ENCODE assay signal across 1 cellular context in the genomic region with DNA sequence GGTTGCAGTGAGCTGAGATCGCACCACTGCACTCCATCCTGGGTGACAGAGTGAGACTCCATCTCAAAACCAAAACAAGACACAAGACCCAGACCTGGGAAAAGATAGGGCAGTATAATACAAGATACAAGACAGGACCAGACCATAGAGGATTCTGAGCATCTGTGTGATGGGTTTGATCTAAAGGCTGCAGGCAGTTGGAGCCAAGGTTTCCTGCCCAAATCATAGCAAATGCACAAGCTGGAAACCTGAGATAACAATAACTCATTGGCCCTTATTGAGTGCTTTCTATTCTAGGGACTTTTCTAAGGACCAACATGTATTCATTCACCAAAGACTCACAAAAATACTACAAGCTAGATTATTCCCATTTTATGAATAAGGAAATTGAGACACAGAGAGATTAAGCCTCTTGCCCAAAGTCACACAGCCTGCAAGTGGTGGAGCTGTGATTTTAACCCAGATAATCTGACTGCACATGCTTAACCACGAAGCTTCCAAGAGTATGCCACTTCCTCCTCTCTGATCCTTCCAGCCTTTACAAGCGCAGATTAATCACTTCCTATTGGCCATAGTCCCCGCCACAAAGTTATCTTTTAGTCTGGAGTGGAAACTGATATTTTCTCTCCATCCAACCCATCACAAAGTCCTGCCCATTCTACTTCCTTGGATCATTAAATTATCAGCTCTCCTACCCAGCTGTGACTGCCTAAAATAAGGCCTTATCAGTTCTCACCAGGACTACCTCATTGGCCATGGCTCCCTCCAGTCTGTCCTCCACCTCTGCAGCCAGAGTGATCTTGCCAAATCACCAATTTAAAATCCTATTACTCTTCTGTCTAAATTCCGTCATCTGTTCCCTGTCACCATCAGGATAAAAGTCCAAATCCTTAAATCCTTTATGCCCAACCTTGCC.
TF ChIP-seq lines count a peak whose summit lies in the region.

No MANE protein-coding gene starts in this region.

TF ChIP-seq in K562, 482 proteins besides CTCF, POLR2A, EP300 and RAD21 (continued from another document and continues in another):
- TF ChIP-seq, protein P1, sequence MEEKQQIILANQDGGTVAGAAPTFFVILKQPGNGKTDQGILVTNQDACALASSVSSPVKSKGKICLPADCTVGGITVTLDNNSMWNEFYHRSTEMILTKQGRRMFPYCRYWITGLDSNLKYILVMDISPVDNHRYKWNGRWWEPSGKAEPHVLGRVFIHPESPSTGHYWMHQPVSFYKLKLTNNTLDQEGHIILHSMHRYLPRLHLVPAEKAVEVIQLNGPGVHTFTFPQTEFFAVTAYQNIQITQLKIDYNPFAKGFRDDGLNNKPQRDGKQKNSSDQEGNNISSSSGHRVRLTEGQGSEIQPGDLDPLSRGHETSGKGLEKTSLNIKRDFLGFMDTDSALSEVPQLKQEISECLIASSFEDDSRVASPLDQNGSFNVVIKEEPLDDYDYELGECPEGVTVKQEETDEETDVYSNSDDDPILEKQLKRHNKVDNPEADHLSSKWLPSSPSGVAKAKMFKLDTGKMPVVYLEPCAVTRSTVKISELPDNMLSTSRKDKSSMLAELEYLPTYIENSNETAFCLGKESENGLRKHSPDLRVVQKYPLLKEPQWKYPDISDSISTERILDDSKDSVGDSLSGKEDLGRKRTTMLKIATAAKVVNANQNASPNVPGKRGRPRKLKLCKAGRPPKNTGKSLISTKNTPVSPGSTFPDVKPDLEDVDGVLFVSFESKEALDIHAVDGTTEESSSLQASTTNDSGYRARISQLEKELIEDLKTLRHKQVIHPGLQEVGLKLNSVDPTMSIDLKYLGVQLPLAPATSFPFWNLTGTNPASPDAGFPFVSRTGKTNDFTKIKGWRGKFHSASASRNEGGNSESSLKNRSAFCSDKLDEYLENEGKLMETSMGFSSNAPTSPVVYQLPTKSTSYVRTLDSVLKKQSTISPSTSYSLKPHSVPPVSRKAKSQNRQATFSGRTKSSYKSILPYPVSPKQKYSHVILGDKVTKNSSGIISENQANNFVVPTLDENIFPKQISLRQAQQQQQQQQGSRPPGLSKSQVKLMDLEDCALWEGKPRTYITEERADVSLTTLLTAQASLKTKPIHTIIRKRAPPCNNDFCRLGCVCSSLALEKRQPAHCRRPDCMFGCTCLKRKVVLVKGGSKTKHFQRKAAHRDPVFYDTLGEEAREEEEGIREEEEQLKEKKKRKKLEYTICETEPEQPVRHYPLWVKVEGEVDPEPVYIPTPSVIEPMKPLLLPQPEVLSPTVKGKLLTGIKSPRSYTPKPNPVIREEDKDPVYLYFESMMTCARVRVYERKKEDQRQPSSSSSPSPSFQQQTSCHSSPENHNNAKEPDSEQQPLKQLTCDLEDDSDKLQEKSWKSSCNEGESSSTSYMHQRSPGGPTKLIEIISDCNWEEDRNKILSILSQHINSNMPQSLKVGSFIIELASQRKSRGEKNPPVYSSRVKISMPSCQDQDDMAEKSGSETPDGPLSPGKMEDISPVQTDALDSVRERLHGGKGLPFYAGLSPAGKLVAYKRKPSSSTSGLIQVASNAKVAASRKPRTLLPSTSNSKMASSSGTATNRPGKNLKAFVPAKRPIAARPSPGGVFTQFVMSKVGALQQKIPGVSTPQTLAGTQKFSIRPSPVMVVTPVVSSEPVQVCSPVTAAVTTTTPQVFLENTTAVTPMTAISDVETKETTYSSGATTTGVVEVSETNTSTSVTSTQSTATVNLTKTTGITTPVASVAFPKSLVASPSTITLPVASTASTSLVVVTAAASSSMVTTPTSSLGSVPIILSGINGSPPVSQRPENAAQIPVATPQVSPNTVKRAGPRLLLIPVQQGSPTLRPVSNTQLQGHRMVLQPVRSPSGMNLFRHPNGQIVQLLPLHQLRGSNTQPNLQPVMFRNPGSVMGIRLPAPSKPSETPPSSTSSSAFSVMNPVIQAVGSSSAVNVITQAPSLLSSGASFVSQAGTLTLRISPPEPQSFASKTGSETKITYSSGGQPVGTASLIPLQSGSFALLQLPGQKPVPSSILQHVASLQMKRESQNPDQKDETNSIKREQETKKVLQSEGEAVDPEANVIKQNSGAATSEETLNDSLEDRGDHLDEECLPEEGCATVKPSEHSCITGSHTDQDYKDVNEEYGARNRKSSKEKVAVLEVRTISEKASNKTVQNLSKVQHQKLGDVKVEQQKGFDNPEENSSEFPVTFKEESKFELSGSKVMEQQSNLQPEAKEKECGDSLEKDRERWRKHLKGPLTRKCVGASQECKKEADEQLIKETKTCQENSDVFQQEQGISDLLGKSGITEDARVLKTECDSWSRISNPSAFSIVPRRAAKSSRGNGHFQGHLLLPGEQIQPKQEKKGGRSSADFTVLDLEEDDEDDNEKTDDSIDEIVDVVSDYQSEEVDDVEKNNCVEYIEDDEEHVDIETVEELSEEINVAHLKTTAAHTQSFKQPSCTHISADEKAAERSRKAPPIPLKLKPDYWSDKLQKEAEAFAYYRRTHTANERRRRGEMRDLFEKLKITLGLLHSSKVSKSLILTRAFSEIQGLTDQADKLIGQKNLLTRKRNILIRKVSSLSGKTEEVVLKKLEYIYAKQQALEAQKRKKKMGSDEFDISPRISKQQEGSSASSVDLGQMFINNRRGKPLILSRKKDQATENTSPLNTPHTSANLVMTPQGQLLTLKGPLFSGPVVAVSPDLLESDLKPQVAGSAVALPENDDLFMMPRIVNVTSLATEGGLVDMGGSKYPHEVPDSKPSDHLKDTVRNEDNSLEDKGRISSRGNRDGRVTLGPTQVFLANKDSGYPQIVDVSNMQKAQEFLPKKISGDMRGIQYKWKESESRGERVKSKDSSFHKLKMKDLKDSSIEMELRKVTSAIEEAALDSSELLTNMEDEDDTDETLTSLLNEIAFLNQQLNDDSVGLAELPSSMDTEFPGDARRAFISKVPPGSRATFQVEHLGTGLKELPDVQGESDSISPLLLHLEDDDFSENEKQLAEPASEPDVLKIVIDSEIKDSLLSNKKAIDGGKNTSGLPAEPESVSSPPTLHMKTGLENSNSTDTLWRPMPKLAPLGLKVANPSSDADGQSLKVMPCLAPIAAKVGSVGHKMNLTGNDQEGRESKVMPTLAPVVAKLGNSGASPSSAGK (IDR thresholded peaks at IDR 0.05) = peak; percentile 57; the same call in 1 of the 2 replicates
- TF ChIP-seq STAT5A (IDR thresholded peaks at IDR 0.05; ENCODE audit: borderline replicate concordance, low read length) (0 out of 2 replicates have a peak, but pooled peaks have one; percentile 22), HEY1 (CRISPR knock-in tag; IDR thresholded peaks at IDR 0.05; ENCODE audit: borderline replicate concordance) (no peak), SP2 (IDR thresholded peaks at IDR 0.05; ENCODE audit: extremely low read depth, low read depth, low read length, poor library complexity, severe bottlenecking) (no peak), ETV5 (CRISPR knock-in tag; IDR thresholded peaks at IDR 0.05; ENCODE audit: low read depth) (peak; percentile 54; the same call in 1 of the 2 replicates), KDM1A (IDR thresholded peaks at IDR 0.05) (peak; percentile 96), GTF2A2 (tag; IDR thresholded peaks at IDR 0.05) (no peak), CTBP1 (IDR thresholded peaks at IDR 0.05; ENCODE audit: borderline replicate concordance) (0 out of 2 replicates have a peak, but pooled peaks have one; percentile 18), TRIM24 (IDR thresholded peaks at IDR 0.05) (no peak), ERF (CRISPR knock-in tag; IDR thresholded peaks at IDR 0.05) (no peak), GABPB2 (CRISPR knock-in tag; conservative IDR thresholded peaks at IDR 0.05) (no peak), ESRRA (IDR thresholded peaks at IDR 0.05; ENCODE audit: borderline replicate concordance, low read depth) (peak; percentile 67; the same call in 1 of the 2 replicates), NFE2 (IDR thresholded peaks at IDR 0.05; ENCODE audit: low read depth) (no peak), MIER1 (IDR thresholded peaks at IDR 0.05; ENCODE audit: low read depth) (no peak), FOSL1 (tag; conservative IDR thresholded peaks at IDR 0.05) (peak; percentile 33), TCF3 (CRISPR knock-in tag; IDR thresholded peaks at IDR 0.05) (peak; percentile 73), ZNF766 (CRISPR knock-in tag; conservative IDR thresholded peaks at IDR 0.05) (no peak), ZNF551 (CRISPR knock-in tag; IDR thresholded peaks at IDR 0.05) (no peak), ZFP36 (IDR thresholded peaks at IDR 0.05; ENCODE audit: low read depth, low read length, partially characterized antibody) (peak; percentile 75), MTA2 (IDR thresholded peaks at IDR 0.05; ENCODE audit: low read depth) (peak; percentile 61), SMAD4 (CRISPR knock-in tag; conservative IDR thresholded peaks at IDR 0.05) (0 out of 2 replicates have a peak, but pooled peaks have one; percentile 37), E2F3 (CRISPR knock-in tag; IDR thresholded peaks at IDR 0.05) (no peak), PML (IDR thresholded peaks at IDR 0.05; ENCODE audit: low read length) (0 out of 2 replicates have a peak, but pooled peaks have one; percentile 20), TBL1XR1 (IDR thresholded peaks at IDR 0.05; ENCODE audit: low read length in 2 of 2) (0 out of 4 replicates have a peak, but pooled peaks of 1 of the 2 experiments have one; percentile 20), PTBP1 (IDR thresholded peaks at IDR 0.05; ENCODE audit: low read depth, low read length) (no peak), KDM2B (CRISPR knock-in tag; IDR thresholded peaks at IDR 0.05) (no peak), DACH1 (IDR thresholded peaks at IDR 0.05; ENCODE audit: partially characterized antibody) (peak; percentile 28), ETV1 (tag; conservative IDR thresholded peaks at IDR 0.05; ENCODE audit: low read depth) (peak; percentile 57), IFI16 (CRISPR knock-in tag; IDR thresholded peaks at IDR 0.05) (no peak)
- TF ChIP-seq, protein P2, sequence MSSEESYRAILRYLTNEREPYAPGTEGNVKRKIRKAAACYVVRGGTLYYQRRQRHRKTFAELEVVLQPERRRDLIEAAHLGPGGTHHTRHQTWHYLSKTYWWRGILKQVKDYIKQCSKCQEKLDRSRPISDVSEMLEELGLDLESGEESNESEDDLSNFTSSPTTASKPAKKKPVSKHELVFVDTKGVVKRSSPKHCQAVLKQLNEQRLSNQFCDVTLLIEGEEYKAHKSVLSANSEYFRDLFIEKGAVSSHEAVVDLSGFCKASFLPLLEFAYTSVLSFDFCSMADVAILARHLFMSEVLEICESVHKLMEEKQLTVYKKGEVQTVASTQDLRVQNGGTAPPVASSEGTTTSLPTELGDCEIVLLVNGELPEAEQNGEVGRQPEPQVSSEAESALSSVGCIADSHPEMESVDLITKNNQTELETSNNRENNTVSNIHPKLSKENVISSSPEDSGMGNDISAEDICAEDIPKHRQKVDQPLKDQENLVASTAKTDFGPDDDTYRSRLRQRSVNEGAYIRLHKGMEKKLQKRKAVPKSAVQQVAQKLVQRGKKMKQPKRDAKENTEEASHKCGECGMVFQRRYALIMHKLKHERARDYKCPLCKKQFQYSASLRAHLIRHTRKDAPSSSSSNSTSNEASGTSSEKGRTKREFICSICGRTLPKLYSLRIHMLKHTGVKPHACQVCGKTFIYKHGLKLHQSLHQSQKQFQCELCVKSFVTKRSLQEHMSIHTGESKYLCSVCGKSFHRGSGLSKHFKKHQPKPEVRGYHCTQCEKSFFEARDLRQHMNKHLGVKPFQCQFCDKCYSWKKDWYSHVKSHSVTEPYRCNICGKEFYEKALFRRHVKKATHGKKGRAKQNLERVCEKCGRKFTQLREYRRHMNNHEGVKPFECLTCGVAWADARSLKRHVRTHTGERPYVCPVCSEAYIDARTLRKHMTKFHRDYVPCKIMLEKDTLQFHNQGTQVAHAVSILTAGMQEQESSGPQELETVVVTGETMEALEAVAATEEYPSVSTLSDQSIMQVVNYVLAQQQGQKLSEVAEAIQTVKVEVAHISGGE (CRISPR knock-in tag; IDR thresholded peaks at IDR 0.05) = no peak
- TF ChIP-seq, protein P3, sequence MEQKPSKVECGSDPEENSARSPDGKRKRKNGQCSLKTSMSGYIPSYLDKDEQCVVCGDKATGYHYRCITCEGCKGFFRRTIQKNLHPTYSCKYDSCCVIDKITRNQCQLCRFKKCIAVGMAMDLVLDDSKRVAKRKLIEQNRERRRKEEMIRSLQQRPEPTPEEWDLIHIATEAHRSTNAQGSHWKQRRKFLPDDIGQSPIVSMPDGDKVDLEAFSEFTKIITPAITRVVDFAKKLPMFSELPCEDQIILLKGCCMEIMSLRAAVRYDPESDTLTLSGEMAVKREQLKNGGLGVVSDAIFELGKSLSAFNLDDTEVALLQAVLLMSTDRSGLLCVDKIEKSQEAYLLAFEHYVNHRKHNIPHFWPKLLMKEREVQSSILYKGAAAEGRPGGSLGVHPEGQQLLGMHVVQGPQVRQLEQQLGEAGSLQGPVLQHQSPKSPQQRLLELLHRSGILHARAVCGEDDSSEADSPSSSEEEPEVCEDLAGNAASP (IDR thresholded peaks at IDR 0.05) = no peak
- TF ChIP-seq, protein P4, sequence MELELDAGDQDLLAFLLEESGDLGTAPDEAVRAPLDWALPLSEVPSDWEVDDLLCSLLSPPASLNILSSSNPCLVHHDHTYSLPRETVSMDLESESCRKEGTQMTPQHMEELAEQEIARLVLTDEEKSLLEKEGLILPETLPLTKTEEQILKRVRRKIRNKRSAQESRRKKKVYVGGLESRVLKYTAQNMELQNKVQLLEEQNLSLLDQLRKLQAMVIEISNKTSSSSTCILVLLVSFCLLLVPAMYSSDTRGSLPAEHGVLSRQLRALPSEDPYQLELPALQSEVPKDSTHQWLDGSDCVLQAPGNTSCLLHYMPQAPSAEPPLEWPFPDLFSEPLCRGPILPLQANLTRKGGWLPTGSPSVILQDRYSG (tag; conservative IDR thresholded peaks at IDR 0.05; ENCODE audit: low read depth) = no peak
- TF ChIP-seq, protein P5, sequence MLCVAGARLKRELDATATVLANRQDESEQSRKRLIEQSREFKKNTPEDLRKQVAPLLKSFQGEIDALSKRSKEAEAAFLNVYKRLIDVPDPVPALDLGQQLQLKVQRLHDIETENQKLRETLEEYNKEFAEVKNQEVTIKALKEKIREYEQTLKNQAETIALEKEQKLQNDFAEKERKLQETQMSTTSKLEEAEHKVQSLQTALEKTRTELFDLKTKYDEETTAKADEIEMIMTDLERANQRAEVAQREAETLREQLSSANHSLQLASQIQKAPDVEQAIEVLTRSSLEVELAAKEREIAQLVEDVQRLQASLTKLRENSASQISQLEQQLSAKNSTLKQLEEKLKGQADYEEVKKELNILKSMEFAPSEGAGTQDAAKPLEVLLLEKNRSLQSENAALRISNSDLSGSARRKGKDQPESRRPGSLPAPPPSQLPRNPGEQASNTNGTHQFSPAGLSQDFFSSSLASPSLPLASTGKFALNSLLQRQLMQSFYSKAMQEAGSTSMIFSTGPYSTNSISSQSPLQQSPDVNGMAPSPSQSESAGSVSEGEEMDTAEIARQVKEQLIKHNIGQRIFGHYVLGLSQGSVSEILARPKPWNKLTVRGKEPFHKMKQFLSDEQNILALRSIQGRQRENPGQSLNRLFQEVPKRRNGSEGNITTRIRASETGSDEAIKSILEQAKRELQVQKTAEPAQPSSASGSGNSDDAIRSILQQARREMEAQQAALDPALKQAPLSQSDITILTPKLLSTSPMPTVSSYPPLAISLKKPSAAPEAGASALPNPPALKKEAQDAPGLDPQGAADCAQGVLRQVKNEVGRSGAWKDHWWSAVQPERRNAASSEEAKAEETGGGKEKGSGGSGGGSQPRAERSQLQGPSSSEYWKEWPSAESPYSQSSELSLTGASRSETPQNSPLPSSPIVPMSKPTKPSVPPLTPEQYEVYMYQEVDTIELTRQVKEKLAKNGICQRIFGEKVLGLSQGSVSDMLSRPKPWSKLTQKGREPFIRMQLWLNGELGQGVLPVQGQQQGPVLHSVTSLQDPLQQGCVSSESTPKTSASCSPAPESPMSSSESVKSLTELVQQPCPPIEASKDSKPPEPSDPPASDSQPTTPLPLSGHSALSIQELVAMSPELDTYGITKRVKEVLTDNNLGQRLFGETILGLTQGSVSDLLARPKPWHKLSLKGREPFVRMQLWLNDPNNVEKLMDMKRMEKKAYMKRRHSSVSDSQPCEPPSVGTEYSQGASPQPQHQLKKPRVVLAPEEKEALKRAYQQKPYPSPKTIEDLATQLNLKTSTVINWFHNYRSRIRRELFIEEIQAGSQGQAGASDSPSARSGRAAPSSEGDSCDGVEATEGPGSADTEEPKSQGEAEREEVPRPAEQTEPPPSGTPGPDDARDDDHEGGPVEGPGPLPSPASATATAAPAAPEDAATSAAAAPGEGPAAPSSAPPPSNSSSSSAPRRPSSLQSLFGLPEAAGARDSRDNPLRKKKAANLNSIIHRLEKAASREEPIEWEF (CRISPR knock-in tag; IDR thresholded peaks at IDR 0.05) = no peak
